Comparison of ENCODE assay signal across 1 cellular context in the genomic region with DNA sequence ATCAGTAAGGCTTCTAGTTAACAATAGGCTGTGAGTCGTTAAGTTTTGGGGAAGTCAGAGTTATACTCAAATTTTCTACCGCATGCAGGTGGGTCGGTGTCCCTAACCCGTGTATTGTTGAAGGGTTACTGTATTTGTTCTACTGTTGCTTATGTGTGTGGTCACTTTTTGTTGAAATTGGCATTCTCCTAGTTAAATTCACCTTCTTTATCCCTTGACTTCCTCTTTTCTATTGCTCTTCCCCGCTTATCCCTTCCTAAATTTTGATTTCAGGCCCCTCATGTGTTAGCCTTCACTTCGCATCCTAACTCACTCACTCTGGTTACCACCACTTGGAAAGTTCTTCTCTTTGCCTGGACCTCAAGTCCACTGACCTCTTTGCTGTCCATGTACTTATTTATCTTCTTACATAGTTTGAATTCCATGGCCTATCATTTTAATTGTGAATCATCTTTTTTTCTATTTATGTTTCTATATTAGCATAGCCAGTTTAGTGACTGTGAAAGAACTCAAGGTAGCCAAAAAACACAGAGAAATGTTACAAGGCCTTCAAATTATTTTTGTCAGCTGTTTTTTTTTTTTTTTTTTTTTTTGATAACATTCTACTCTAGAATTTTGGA.
TF ChIP-seq lines count a peak whose summit lies in the region.

No MANE protein-coding gene starts in this region.

TF ChIP-seq in K562, 482 proteins besides CTCF, POLR2A, EP300 and RAD21:
- TF ChIP-seq TCF15 (CRISPR knock-in tag; IDR thresholded peaks at IDR 0.05), result no peak
- peak; percentile 55; the same call in 1 of the 2 replicates for TF ChIP-seq SPI1 (IDR thresholded peaks at IDR 0.05; ENCODE audit: borderline replicate concordance, low read depth, low read length)
- no peak for TF ChIP-seq ZNF778 (CRISPR knock-in tag; IDR thresholded peaks at IDR 0.05)
TF ChIP-seq in K562: peak in this region for 1.
